ENCODE assay signal across 12 cellular contexts in genomic region chr21:45887121-45887611, GRCh38.
DNase-seq lines count a peak whose midpoint lies in the region; ATAC-seq and TF ChIP-seq lines count a peak whose summit lies in the region.
"Had no signal": no experiment of that assay in that cellular context is flagged by ENCODE, and none has a peak within 500 bp of the region (broad histone marks: within the 10 kb centered on the region; RNA-seq: fewer than 3 reads in every experiment).

No MANE protein-coding gene starts in this region.

- peaks cover 42% of the 10 kb centered on the region for H3K27me3 Mint-ChIP-seq in activated naive CD4-positive, alpha-beta T cell treated with anti-CD3 and anti-CD28 coated beads, Interleukin-2, amount 10 ng/mL, durations not matched to agents 7 days and 5 days
- peaks cover 15% of the 10 kb centered on the region for H3K27me3 Mint-ChIP-seq in activated naive CD8-positive, alpha-beta T cell treated with anti-CD3 and anti-CD28 coated beads, Interleukin-2, amount 10 ng/mL, durations not matched to agents 7 days and 5 days

- H3K9me3 ChIP-seq in right atrium auricular region, result no peaks in the 10 kb centered on the region
- H3K9me3 ChIP-seq in thyroid gland, result no peaks in the 10 kb centered on the region
- no peaks in the 10 kb centered on the region for H3K9me3 ChIP-seq in gastrocnemius medialis

- H2BK5ac ChIP-seq in mesendoderm (ENCODE audit: low read length), result no peak overlapping the region

- WGBS in thyroid gland, 2 donors, result 71 to 74% methylated on average over 3 to 5 of the region's 6 CpGs
- no CpG with 5 or more reads among the region's 6 CpGs for WGBS in mesendoderm (ENCODE audit: extremely low coverage, insufficient coverage, low lambda C conversion rate)

- TF ChIP-seq POLR2A in thyroid gland (IDR thresholded peaks at IDR 0.05) (no peak), gastrocnemius medialis (IDR thresholded peaks at IDR 0.05) (no peak)

- H2BK15ac ChIP-seq in mesendoderm (replicated peaks; ENCODE audit: low read depth), result no peak overlapping the region

- no peak overlapping the region for H3K9ac ChIP-seq in mesendoderm (ENCODE audit: low read length)

- TF ChIP-seq CTCF in right atrium auricular region (IDR thresholded peaks at IDR 0.05) (no peak), thyroid gland (IDR thresholded peaks at IDR 0.05) (no peak), gastrocnemius medialis (IDR thresholded peaks at IDR 0.05 in 4 of 5, conservative IDR thresholded peaks at IDR 0.05 in 1 of 5) (no peak)

- CTCF ChIA-PET in activated naive CD4-positive, alpha-beta T cell treated with anti-CD3 and anti-CD28 coated beads, Interleukin-2, amount 10 ng/mL, durations not matched to agents 7 days and 5 days (lab: Charles Lee), result interaction anchor here (3.3 kb wide), 1 partner anchor 8 kb away, joined by 13 read pairs; no protein-coding TSS in a partner anchor

- H3K27me3 ChIP-seq in right atrium auricular region (no peaks in the 10 kb centered on the region), thyroid gland (no peaks in the 10 kb centered on the region), gastrocnemius medialis (peaks cover 7 to 24% (median 16%) of the 10 kb centered on the region in 3 donors), mesendoderm (ENCODE audit: insufficient read depth, low read length, poor library complexity) (no peaks in the 10 kb centered on the region)

- H3K4me3 Mint-ChIP-seq in activated naive CD4-positive, alpha-beta T cell treated with anti-CD3 and anti-CD28 coated beads, Interleukin-2, amount 10 ng/mL, durations not matched to agents 7 days and 5 days, result no peak overlapping the region
- no peak overlapping the region for H3K4me3 Mint-ChIP-seq in activated naive CD8-positive, alpha-beta T cell treated with anti-CD3 and anti-CD28 coated beads, Interleukin-2, amount 10 ng/mL, durations not matched to agents 7 days and 5 days
- H3K4me3 Mint-ChIP-seq: neural crest cell had no signal

- H3K23ac ChIP-seq in mesendoderm (ENCODE audit: low read length), result no peak overlapping the region

- H2BK120ac ChIP-seq in mesendoderm (ENCODE audit: low read depth, low read length), result no peak overlapping the region

- H3K18ac ChIP-seq in mesendoderm (ENCODE audit: low read length), result no peak overlapping the region

- no peak overlapping the region for H3K4me2 ChIP-seq in mesendoderm (ENCODE audit: low read length)

- intact Hi-C loops in thyroid gland (cut with DNase I) (no loop called here), gastrocnemius medialis (cut with DNase I; ENCODE audit: low total_unique reads) (no loop called here)

- no peak overlapping the region for H4K5ac ChIP-seq in mesendoderm (ENCODE audit: low read length)

- ATAC-seq in activated naive CD8-positive, alpha-beta T cell treated with anti-CD3 and anti-CD28 coated beads, Interleukin-2, amount 10 ng/mL, durations not matched to agents 7 days and 5 days (ENCODE audit: low read depth), result no peak
- no peak for ATAC-seq in gastrocnemius medialis

- no peaks in the 10 kb centered on the region for H3K36me3 ChIP-seq in right atrium auricular region
- no peaks in the 10 kb centered on the region for H3K36me3 ChIP-seq in thyroid gland
- H3K36me3 ChIP-seq in gastrocnemius medialis, result no peaks in the 10 kb centered on the region
- H3K36me3 ChIP-seq in mesendoderm (ENCODE audit: control insufficient read depth, insufficient read depth, low read length), result no peaks in the 10 kb centered on the region

- H3K4me3 ChIP-seq in right atrium auricular region (no peak overlapping the region), thyroid gland (replicated peaks in 1 of 3) (no peak overlapping the region), gastrocnemius medialis (no peak overlapping the region), mesendoderm (ENCODE audit: low read length) (no peak overlapping the region)

- no peak overlapping the region for H2AK5ac ChIP-seq in mesendoderm (ENCODE audit: low read length)

- DNase-seq in activated naive CD4-positive, alpha-beta T cell treated with anti-CD3 and anti-CD28 coated beads, Interleukin-2, amount 10 ng/mL, durations not matched to agents 7 days and 5 days, result no peak
- no peak for DNase-seq in activated naive CD4-positive, alpha-beta T cell treated with anti-CD3 and anti-CD28 coated beads, Interleukin-2, amount 50 U/mL, for 16 hours
- DNase-seq in activated naive CD8-positive, alpha-beta T cell treated with anti-CD3 and anti-CD28 coated beads, Interleukin-2, amount 10 ng/mL, durations not matched to agents 7 days and 5 days, result no peak
- no peak for DNase-seq in right atrium auricular region (ENCODE audit: low spot score)
- peak in 37 of 49 donors; percentile 9 to 80 (median 43) for DNase-seq in substantia nigra (lab: John Stamatoyannopoulos, UW)
- no peak for DNase-seq in thyroid gland
- no peak for DNase-seq in gastrocnemius medialis
- DNase-seq in mesendoderm, result no peak
- DNase-seq: activated CD8-positive, alpha-beta memory T cell treated with anti-CD3 and anti-CD28 coated beads, Interleukin-2, amount 50 U/mL, for 48 hours; Karpas-422 had no signal

- in situ Hi-C loops in gastrocnemius medialis (cut with MboI; ENCODE audit: low sequenced_read_pairs in 4 of 4), result no loop called here

- no peaks in the 10 kb centered on the region for H3K9me3 Mint-ChIP-seq in activated naive CD4-positive, alpha-beta T cell treated with anti-CD3 and anti-CD28 coated beads, Interleukin-2, amount 10 ng/mL, durations not matched to agents 7 days and 5 days
- H3K9me3 Mint-ChIP-seq in activated naive CD8-positive, alpha-beta T cell treated with anti-CD3 and anti-CD28 coated beads, Interleukin-2, amount 10 ng/mL, durations not matched to agents 7 days and 5 days, result peaks cover 7% of the 10 kb centered on the region
- H3K9me3 Mint-ChIP-seq: neural crest cell had no signal

- H3K4me1 ChIP-seq in right atrium auricular region (peaks cover 0 to 35% of the 10 kb centered on the region in 2 donors), thyroid gland (no peaks in the 10 kb centered on the region), gastrocnemius medialis (no peaks in the 10 kb centered on the region), mesendoderm (ENCODE audit: control insufficient read depth, low read depth, low read length) (no peaks in the 10 kb centered on the region)

- POLR2A ChIA-PET in activated naive CD8-positive, alpha-beta T cell treated with anti-CD3 and anti-CD28 coated beads, Interleukin-2, amount 10 ng/mL, durations not matched to agents 7 days and 5 days (lab: Charles Lee), result no interaction called here

- H4K8ac ChIP-seq in mesendoderm (ENCODE audit: low read depth, low read length), result no peak overlapping the region

- peaks cover 4% of the 10 kb centered on the region for H3K36me3 Mint-ChIP-seq in activated naive CD4-positive, alpha-beta T cell treated with anti-CD3 and anti-CD28 coated beads, Interleukin-2, amount 10 ng/mL, durations not matched to agents 7 days and 5 days
- H3K36me3 Mint-ChIP-seq in activated naive CD8-positive, alpha-beta T cell treated with anti-CD3 and anti-CD28 coated beads, Interleukin-2, amount 10 ng/mL, durations not matched to agents 7 days and 5 days, result peaks cover 6% of the 10 kb centered on the region

- peak overlapping the region; percentile 83 for H3K27ac Mint-ChIP-seq in activated naive CD4-positive, alpha-beta T cell treated with anti-CD3 and anti-CD28 coated beads, Interleukin-2, amount 10 ng/mL, durations not matched to agents 7 days and 5 days
- peak overlapping the region; percentile 34 for H3K27ac Mint-ChIP-seq in activated naive CD8-positive, alpha-beta T cell treated with anti-CD3 and anti-CD28 coated beads, Interleukin-2, amount 10 ng/mL, durations not matched to agents 7 days and 5 days

- H3K27ac ChIP-seq in right atrium auricular region (peak overlapping the region; percentile 80 to 81), substantia nigra (ENCODE audit: low read depth, low read length, poor library complexity, severe bottlenecking) (peak overlapping the region; percentile 75), thyroid gland (no peak overlapping the region), gastrocnemius medialis (no peak overlapping the region), mesendoderm (ENCODE audit: low read depth, low read length) (no peak overlapping the region)
- H3K27ac ChIP-seq: epithelial cell of prostate had no signal

- no peaks in the 10 kb centered on the region for H3K79me2 ChIP-seq in mesendoderm (ENCODE audit: control insufficient read depth, insufficient read depth, low read length)

- peaks cover 76% of the 10 kb centered on the region for H3K4me1 Mint-ChIP-seq in activated naive CD4-positive, alpha-beta T cell treated with anti-CD3 and anti-CD28 coated beads, Interleukin-2, amount 10 ng/mL, durations not matched to agents 7 days and 5 days
- H3K4me1 Mint-ChIP-seq in activated naive CD8-positive, alpha-beta T cell treated with anti-CD3 and anti-CD28 coated beads, Interleukin-2, amount 10 ng/mL, durations not matched to agents 7 days and 5 days, result peaks cover 18% of the 10 kb centered on the region

- no peaks in the 10 kb centered on the region for H3K79me1 ChIP-seq in mesendoderm (ENCODE audit: low read length)

- no peak overlapping the region for H3K4ac ChIP-seq in mesendoderm (ENCODE audit: low read depth, low read length)

- no peak overlapping the region for H3K56ac ChIP-seq in mesendoderm (ENCODE audit: low read length)

Comparison
In these comparisons a context has a peak if more than half of its experiments do, and no peak if none do; other contexts are left out.
1. DNase-seq: peak in substantia nigra (37 of 49); none in activated naive CD4-positive, alpha-beta T cell treated with anti-CD3 and anti-CD28 coated beads, Interleukin-2, amount 10 ng/mL, durations not matched to agents 7 days and 5 days (single experiment), activated naive CD4-positive, alpha-beta T cell treated with anti-CD3 and anti-CD28 coated beads, Interleukin-2, amount 50 U/mL, for 16 hours (single experiment), activated naive CD8-positive, alpha-beta T cell treated with anti-CD3 and anti-CD28 coated beads, Interleukin-2, amount 10 ng/mL, durations not matched to agents 7 days and 5 days (single experiment), right atrium auricular region (single experiment), thyroid gland (0 of 2), gastrocnemius medialis (0 of 2) and mesendoderm (single experiment).
2. H3K27ac ChIP-seq: peak in right atrium auricular region (2 of 2) and substantia nigra (single experiment); none in thyroid gland (0 of 3), gastrocnemius medialis (0 of 4) and mesendoderm (single experiment).